Comparison of ENCODE assay signal across 17 cellular contexts in the genomic region with DNA sequence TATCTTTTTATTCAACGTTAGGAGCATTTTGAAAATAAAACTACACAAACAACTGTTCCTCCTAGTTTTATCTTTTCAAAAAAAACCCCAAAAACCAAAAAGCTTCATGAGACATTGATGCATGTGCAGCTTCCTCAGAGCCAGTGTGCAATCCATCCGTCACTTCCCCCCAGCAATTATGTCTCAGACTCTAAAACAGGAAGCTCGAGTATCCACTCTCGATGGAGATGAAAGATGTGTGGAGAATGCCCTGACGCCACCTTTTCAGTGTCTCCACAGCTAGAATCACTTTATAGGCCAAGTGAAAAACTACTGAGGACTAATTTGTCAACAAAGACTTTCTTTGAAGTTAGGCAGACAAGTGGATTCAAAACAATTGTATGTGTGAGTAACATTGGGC.
"Had no signal": no experiment of that assay in that cellular context is flagged by ENCODE, and none has a peak within 500 bp of the region (broad histone marks: within the 10 kb centered on the region; RNA-seq: fewer than 3 reads in every experiment).

No MANE protein-coding gene starts in this region.

- H3K9me3 Mint-ChIP-seq: activated naive CD4-positive, alpha-beta T cell treated with anti-CD3 and anti-CD28 coated beads, Interleukin-2, amount 50 U/mL, for 72 hours; activated T-cell treated with anti-CD3 and anti-CD28 coated beads, Interleukin-2, amount 50 U/mL, for 72 hours had no signal

- H3K9me3 ChIP-seq: gastroesophageal sphincter, lower lobe of right lung, right atrium auricular region had no signal

- H3K36me3 ChIP-seq: gastroesophageal sphincter, lower lobe of right lung, right atrium auricular region, WERI-Rb-1 had no signal

- H3K4me3 Mint-ChIP-seq: activated CD8-positive, alpha-beta T cell treated with anti-CD3 and anti-CD28 coated beads, Interleukin-2, amount 10 ng/mL, durations not matched to agents 7 days and 5 days; activated T-cell treated with anti-CD3 and anti-CD28 coated beads, Interleukin-2, amount 50 U/mL, for 72 hours; mesothelial cell of epicardium; nephron progenitor cell had no signal

- H3K27me3 ChIP-seq: right atrium auricular region had no signal

- H3K4me1 ChIP-seq: gastroesophageal sphincter, lower lobe of right lung, right atrium auricular region had no signal

- H3K27ac ChIP-seq: gastroesophageal sphincter, lower lobe of right lung, right atrium auricular region, WERI-Rb-1 had no signal

- H3K27ac Mint-ChIP-seq: activated CD8-positive, alpha-beta T cell treated with anti-CD3 and anti-CD28 coated beads, Interleukin-2, amount 10 ng/mL, durations not matched to agents 7 days and 5 days; activated naive CD4-positive, alpha-beta T cell treated with anti-CD3 and anti-CD28 coated beads, Interleukin-2, amount 50 U/mL, for 72 hours; activated T-cell treated with anti-CD3 and anti-CD28 coated beads, Interleukin-2, amount 50 U/mL, for 72 hours; mesothelial cell of epicardium; nephron progenitor cell had no signal

- H3K4me1 Mint-ChIP-seq: mesothelial cell of epicardium had no signal

- H3K36me3 Mint-ChIP-seq: activated naive CD4-positive, alpha-beta T cell treated with anti-CD3 and anti-CD28 coated beads, Interleukin-2, amount 50 U/mL, for 72 hours; mesothelial cell of epicardium had no signal

- DNase-seq: activated CD4-positive, alpha-beta T cell treated with anti-CD3 and anti-CD28 coated beads for 4 hours; activated CD8-positive, alpha-beta memory T cell treated with anti-CD3 and anti-CD28 coated beads, Interleukin-2, amount 50 U/mL, for 4 hours; activated CD8-positive, alpha-beta T cell treated with anti-CD3 and anti-CD28 coated beads, Interleukin-2, amount 10 ng/mL, durations not matched to agents 7 days and 5 days; activated gamma-delta T cell; activated T-cell treated with anti-CD3 and anti-CD28 coated beads, Interleukin-2, amount 50 U/mL, for 72 hours; left cardiac atrium; lower lobe of right lung; nephron progenitor cell; occipital lobe; stimulated activated CD4-positive, alpha-beta T cell treated with anti-CD3 and anti-CD28 coated beads, Interleukin-4, amount 100 ng/mL, for 24 hours; stimulated activated naive CD8-positive, alpha-beta T cell treated with anti-CD3 and anti-CD28 coated beads, Interleukin-15, Interleukin-2, amounts not matched to agents 100 U/mL and 50 U/mL, for 24 hours; T1000; WERI-Rb-1 had no signal

- H3K4me3 ChIP-seq: gastroesophageal sphincter, lower lobe of right lung, right atrium auricular region had no signal

- ATAC-seq: activated CD8-positive, alpha-beta T cell treated with anti-CD3 and anti-CD28 coated beads, Interleukin-2, amount 10 ng/mL, durations not matched to agents 7 days and 5 days; activated naive CD4-positive, alpha-beta T cell treated with anti-CD3 and anti-CD28 coated beads, Interleukin-2, amount 50 U/mL, for 72 hours; activated T-cell treated with anti-CD3 and anti-CD28 coated beads, Interleukin-2, amount 50 U/mL, for 72 hours; gastroesophageal sphincter; left cardiac atrium; lower lobe of right lung; stimulated activated naive CD8-positive, alpha-beta T cell treated with anti-CD3 and anti-CD28 coated beads, Interleukin-15, Interleukin-2, amounts not matched to agents 100 U/mL and 50 U/mL, for 24 hours had no signal
